In the genomic region with DNA sequence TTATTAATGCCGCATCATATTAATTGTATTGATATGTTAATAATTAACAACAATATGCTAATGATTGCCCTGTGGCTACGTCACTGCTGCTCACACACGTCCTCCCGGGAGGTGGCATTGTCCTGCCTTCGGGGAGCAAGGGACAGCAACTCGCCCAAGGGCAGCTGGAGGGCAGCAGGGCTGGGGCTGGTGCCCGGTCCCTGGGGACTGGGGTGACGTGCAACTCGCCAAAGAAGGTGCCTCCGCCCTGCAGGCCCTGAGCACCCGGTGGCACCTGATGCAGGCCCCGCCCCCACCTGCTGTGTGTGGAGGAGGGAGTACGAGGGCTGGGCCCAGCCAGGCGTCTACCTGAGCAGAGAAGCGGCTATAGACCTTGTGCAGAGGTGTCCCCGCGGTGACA, we compare ENCODE assay signal across 20 cellular contexts.
DNase-seq lines count a peak whose midpoint lies in the region; ATAC-seq and TF ChIP-seq lines count a peak whose summit lies in the region.
"Had no signal": no experiment of that assay in that cellular context is flagged by ENCODE, and none has a peak within 500 bp of the region (broad histone marks: within the 10 kb centered on the region; RNA-seq: fewer than 3 reads in every experiment).

No MANE protein-coding gene starts in this region.

- no peaks in the 10 kb centered on the region for H3K79me2 ChIP-seq in mesendoderm (ENCODE audit: control insufficient read depth, insufficient read depth, low read length)

- no peak overlapping the region for H2BK5ac ChIP-seq in mesendoderm (ENCODE audit: low read length)

- no peak overlapping the region for H3K4me3 ChIP-seq in heart left ventricle
- no peak overlapping the region for H3K4me3 ChIP-seq in psoas muscle
- no peak overlapping the region for H3K4me3 ChIP-seq in mesendoderm (ENCODE audit: low read length)
- H3K4me3 ChIP-seq: dorsolateral prefrontal cortex, skin epidermis had no signal

- WGBS in heart left ventricle, 4 donors = 25 to 67% (median 34%) methylated on average over 3 to 17 of the region's 17 CpGs
- 20 to 25% (median 21%) methylated on average over 11 to 17 of the region's 17 CpGs for WGBS in psoas muscle, 3 donors
- WGBS in mesendoderm (ENCODE audit: extremely low coverage, insufficient coverage, low lambda C conversion rate) = no CpG with 5 or more reads among the region's 17 CpGs

- no peak overlapping the region for H3K4ac ChIP-seq in mesendoderm (ENCODE audit: low read depth, low read length)

- no peak overlapping the region for H3K9ac ChIP-seq in mesendoderm (ENCODE audit: low read length)

- ATAC-seq in heart left ventricle (peak; percentile 43 to 59 (median 45)), psoas muscle (peak; percentile 16 to 18 (median 17))
- ATAC-seq: stimulated activated effector memory CD8-positive, alpha-beta T cell treated with anti-CD3 and anti-CD28 coated beads, Interleukin-12 subunit alpha, Interleukin-12 subunit beta, amount 100 ng/mL, for 72 hours had no signal

- no peaks in the 10 kb centered on the region for H3K9me3 ChIP-seq in heart left ventricle
- no peaks in the 10 kb centered on the region for H3K9me3 ChIP-seq in psoas muscle
- H3K9me3 ChIP-seq: BE2C, neutrophil had no signal

- no peak overlapping the region for H3K23ac ChIP-seq in mesendoderm (ENCODE audit: low read length)

- no peak overlapping the region for H2BK15ac ChIP-seq in mesendoderm (replicated peaks; ENCODE audit: low read depth)

- H3K56ac ChIP-seq in mesendoderm (ENCODE audit: low read length) = no peak overlapping the region

- no peaks in the 10 kb centered on the region for H3K36me3 ChIP-seq in heart left ventricle
- H3K36me3 ChIP-seq in psoas muscle (ENCODE audit: insufficient read depth in 1 of 2, low read depth in 1 of 2) = no peaks in the 10 kb centered on the region
- no peaks in the 10 kb centered on the region for H3K36me3 ChIP-seq in mesendoderm (ENCODE audit: control insufficient read depth, insufficient read depth, low read length)
- H3K36me3 ChIP-seq: BE2C, neutrophil had no signal

- no peak overlapping the region for H4K5ac ChIP-seq in mesendoderm (ENCODE audit: low read length)

- H3K27me3 ChIP-seq in heart left ventricle (peaks cover 0 to 66% (median 38%) of the 10 kb centered on the region in 9 donors), psoas muscle (ENCODE audit: insufficient read depth in 3 of 3, low read length in 2 of 3) (peaks cover 0 to 9% (median 0%) of the 10 kb centered on the region in 3 donors), mesendoderm (ENCODE audit: insufficient read depth, low read length, poor library complexity) (no peaks in the 10 kb centered on the region)
- H3K27me3 ChIP-seq: BE2C had no signal

- H2AK5ac ChIP-seq in mesendoderm (ENCODE audit: low read length) = no peak overlapping the region

- no peak overlapping the region for H3K18ac ChIP-seq in mesendoderm (ENCODE audit: low read length)

- peak overlapping the region in 1 of 12 donors; percentile 28 for H3K27ac ChIP-seq in heart left ventricle
- H3K27ac ChIP-seq in psoas muscle = no peak overlapping the region
- no peak overlapping the region for H3K27ac ChIP-seq in mesendoderm (ENCODE audit: low read depth, low read length)
- H3K27ac ChIP-seq: dorsolateral prefrontal cortex, neutrophil, skin epidermis had no signal

- H4K8ac ChIP-seq in mesendoderm (ENCODE audit: low read depth, low read length) = no peak overlapping the region

- peaks cover 0 to 35% (median 2%) of the 10 kb centered on the region in 12 donors for H3K4me1 ChIP-seq in heart left ventricle
- peaks cover 14% of the 10 kb centered on the region for H3K4me1 ChIP-seq in psoas muscle
- no peaks in the 10 kb centered on the region for H3K4me1 ChIP-seq in mesendoderm (ENCODE audit: control insufficient read depth, low read depth, low read length)
- H3K4me1 ChIP-seq: BE2C had no signal

- intact Hi-C loops in heart left ventricle (cut with DNase I) = loop anchor here in 3 of 10 donors (10.0 kb wide), 2 partner anchors 57 to 63 kb away; no protein-coding TSS in a partner anchor
- intact Hi-C loops in psoas muscle (cut with DNase I) = no loop called here

- TF ChIP-seq POLR2A in heart left ventricle (IDR thresholded peaks at IDR 0.05) = no peak

- H3K4me2 ChIP-seq in mesendoderm (ENCODE audit: low read length) = no peak overlapping the region

- no peaks in the 10 kb centered on the region for H3K79me1 ChIP-seq in mesendoderm (ENCODE audit: low read length)

- TF ChIP-seq CTCF in heart left ventricle (IDR thresholded peaks at IDR 0.05) = peak in 1 of 12 donors; percentile 17
- TF ChIP-seq CTCF in psoas muscle (IDR thresholded peaks at IDR 0.05) = no peak

- no peak overlapping the region for H2BK120ac ChIP-seq in mesendoderm (ENCODE audit: low read depth, low read length)

- peak; percentile 23 for DNase-seq in NCI-H2171 treated with DMSO at 0.1 percent for 48 hours (lab: John Stamatoyannopoulos, UW)
- DNase-seq in NCI-H2171 (lab: John Stamatoyannopoulos, UW) = no peak
- DNase-seq in NCI-H345 (lab: John Stamatoyannopoulos, UW) = peak; percentile 81
- peak in 2 of 5 donors; percentile 61 to 70 for DNase-seq in heart left ventricle
- DNase-seq in psoas muscle = peak in 1 of 2 donors; percentile 73
- DNase-seq in GM03348 (ENCODE audit: low spot score) = no peak
- no peak for DNase-seq in D341Med (ENCODE audit: low spot score)
- no peak for DNase-seq in mesendoderm
- DNase-seq: activated CD4-positive, alpha-beta memory T cell treated with anti-CD3 and anti-CD28 coated beads for 36 hours; activated CD4-positive, CD25-positive, alpha-beta regulatory T cell; activated effector memory CD4-positive, alpha-beta T cell treated with Interleukin-2 at 50 U/mL for 16 hours; activated naive CD8-positive, alpha-beta T cell treated with anti-CD3 and anti-CD28 coated beads, Interleukin-2, amount 10 ng/mL, durations not matched to agents 7 days and 5 days; BE2C; dorsolateral prefrontal cortex; NCI-H2081; NCI-H524 treated with DMSO at 0.1 percent for 48 hours; SHP77 had no signal

Comparison
In these comparisons a context has a peak if more than half of its experiments do, and no peak if none do; other contexts are left out.
1. DNase-seq: peak in NCI-H2171 treated with DMSO at 0.1 percent for 48 hours (single experiment) and NCI-H345 (single experiment); none in NCI-H2171 (single experiment), GM03348 (single experiment), D341Med (single experiment) and mesendoderm (single experiment).